ENCODE assay signal across 2 cellular contexts in the genomic region with DNA sequence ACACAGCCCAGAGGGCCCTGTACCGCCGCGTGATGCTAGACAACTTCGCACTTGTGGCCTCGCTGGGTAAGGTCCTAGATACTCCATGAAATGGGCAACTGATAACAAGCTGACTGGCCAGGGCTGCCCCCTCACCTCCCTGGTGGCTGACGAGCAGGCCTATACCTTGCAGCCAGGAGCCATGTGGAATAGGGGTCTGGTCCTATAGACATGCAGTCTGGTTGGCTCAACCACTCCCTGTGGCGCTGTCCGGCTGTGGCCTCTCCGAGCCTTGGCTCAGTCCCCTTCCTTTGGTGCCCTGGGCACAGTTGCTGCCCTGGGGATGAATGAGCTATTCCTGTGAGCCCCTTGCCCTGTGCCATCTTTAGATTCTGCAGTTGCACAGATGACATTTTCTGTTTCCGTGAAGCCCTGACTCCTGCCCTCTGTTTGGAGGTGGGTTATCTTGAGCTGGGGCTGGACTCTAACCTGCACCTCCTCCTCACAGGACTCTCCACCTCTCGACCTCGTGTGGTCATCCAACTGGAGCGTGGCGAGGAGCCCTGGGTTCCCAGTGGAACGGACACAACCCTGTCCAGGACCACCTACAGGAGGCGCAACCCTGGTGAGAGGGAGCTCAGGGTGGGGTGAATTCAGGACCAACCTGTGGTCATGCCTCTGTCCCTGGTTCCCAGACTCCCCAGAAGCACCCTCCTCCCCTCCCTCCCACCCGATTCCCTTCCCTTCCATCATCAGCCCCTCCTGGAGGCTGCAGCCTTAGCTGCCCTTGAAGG.
TF ChIP-seq lines count a peak whose summit lies in the region.

No MANE protein-coding gene starts in this region.

TF ChIP-seq in WTC11, 78 proteins besides CTCF, POLR2A, EP300 and RAD21:
- TF ChIP-seq CBFB (CRISPR knock-in tag; IDR thresholded peaks at IDR 0.05; ENCODE audit: low read depth), result no peak
TF ChIP-seq in WTC11: peak in this region for 0.

TF ChIP-seq in HepG2, 621 proteins besides CTCF, POLR2A, EP300 and RAD21:
- TF ChIP-seq, protein P1, sequence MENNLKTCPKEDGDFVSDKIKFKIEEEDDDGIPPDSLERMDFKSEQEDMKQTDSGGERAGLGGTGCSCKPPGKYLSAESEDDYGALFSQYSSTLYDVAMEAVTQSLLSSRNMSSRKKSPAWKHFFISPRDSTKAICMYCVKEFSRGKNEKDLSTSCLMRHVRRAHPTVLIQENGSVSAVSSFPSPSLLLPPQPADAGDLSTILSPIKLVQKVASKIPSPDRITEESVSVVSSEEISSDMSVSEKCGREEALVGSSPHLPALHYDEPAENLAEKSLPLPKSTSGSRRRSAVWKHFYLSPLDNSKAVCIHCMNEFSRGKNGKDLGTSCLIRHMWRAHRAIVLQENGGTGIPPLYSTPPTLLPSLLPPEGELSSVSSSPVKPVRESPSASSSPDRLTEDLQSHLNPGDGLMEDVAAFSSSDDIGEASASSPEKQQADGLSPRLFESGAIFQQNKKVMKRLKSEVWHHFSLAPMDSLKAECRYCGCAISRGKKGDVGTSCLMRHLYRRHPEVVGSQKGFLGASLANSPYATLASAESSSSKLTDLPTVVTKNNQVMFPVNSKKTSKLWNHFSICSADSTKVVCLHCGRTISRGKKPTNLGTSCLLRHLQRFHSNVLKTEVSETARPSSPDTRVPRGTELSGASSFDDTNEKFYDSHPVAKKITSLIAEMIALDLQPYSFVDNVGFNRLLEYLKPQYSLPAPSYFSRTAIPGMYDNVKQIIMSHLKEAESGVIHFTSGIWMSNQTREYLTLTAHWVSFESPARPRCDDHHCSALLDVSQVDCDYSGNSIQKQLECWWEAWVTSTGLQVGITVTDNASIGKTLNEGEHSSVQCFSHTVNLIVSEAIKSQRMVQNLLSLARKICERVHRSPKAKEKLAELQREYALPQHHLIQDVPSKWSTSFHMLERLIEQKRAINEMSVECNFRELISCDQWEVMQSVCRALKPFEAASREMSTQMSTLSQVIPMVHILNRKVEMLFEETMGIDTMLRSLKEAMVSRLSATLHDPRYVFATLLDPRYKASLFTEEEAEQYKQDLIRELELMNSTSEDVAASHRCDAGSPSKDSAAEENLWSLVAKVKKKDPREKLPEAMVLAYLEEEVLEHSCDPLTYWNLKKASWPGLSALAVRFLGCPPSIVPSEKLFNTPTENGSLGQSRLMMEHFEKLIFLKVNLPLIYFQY (CRISPR knock-in tag; IDR thresholded peaks at IDR 0.05; ENCODE audit: borderline replicate concordance), result no peak
- peak; percentile 26 for TF ChIP-seq AGO1 (IDR thresholded peaks at IDR 0.05; ENCODE audit: low read depth, low read length, poor library complexity, severe bottlenecking)
